ENCODE assay signal across 15 cellular contexts in genomic region chr4:140811429-140811828, GRCh38. TPM values are rescaled to one million over a fixed set of nuclear protein-coding genes. Genes with fewer than 3 reads are reported as not detected.
DNase-seq lines count a peak whose midpoint lies in the region; TF ChIP-seq lines count a peak whose summit lies in the region.
"Had no signal": no experiment of that assay in that cellular context is flagged by ENCODE, and none has a peak within 500 bp of the region (broad histone marks: within the 10 kb centered on the region; RNA-seq: fewer than 3 reads in every experiment).

No MANE protein-coding gene starts in this region.

- DNase-seq in NCI-H82 (lab: John Stamatoyannopoulos, UW) (peak; percentile 92), glutamatergic neuron (peak; percentile 61), brain microvascular endothelial cell (no peak), HCEC 1CT (no peak), pons (ENCODE audit: low spot score) (no peak), GM10266 (ENCODE audit: extremely low spot score) (no peak)
- DNase-seq: KG1, NCI-H1436, NCI-H2081, NCI-H2227 treated with DMSO at 0.1 percent for 48 hours, NCI-H526 had no signal

- no peak overlapping the region for H3K4me3 ChIP-seq in BLaER1 treated with 17β-estradiol and CSF1 and Interleukin-3, amounts not matched to agents 10 nM and 100 nM
- no peak overlapping the region for H3K4me3 ChIP-seq in brain microvascular endothelial cell (ENCODE audit: low read depth, low read length)
- H3K4me3 ChIP-seq: A549 had no signal

- H3K36me3 ChIP-seq in BLaER1 treated with 17β-estradiol and CSF1 and Interleukin-3, amounts not matched to agents 10 nM and 100 nM: no peaks in the 10 kb centered on the region
- no peaks in the 10 kb centered on the region for H3K36me3 ChIP-seq in brain microvascular endothelial cell (replicated peaks)

- peak overlapping the region; percentile 11 to 70 (median 38); a peak in 18 of 22 replicates for H3K4me2 ChIP-seq in BLaER1 treated with 17β-estradiol and CSF1 and Interleukin-3, amounts not matched to agents 10 nM and 100 nM
- H3K4me2 ChIP-seq: A549 had no signal

- H3K27ac ChIP-seq in BLaER1 treated with 17β-estradiol and CSF1 and Interleukin-3, amounts not matched to agents 10 nM and 100 nM: peak overlapping the region in 2 of 11 experiments; percentile 5 to 27; a peak in 3 of 22 replicates
- H3K27ac ChIP-seq in brain microvascular endothelial cell: no peak overlapping the region
- H3K27ac ChIP-seq: A549 had no signal

- TF ChIP-seq CTCF in glutamatergic neuron (IDR thresholded peaks at IDR 0.05; ENCODE audit: partially characterized antibody, unreplicated experiment): no peak
- TF ChIP-seq CTCF in brain microvascular endothelial cell (IDR thresholded peaks at IDR 0.05; ENCODE audit: low read depth, low read length, missing control alignments): no peak
- TF ChIP-seq CTCF in GM10266 (IDR thresholded peaks at IDR 0.05; ENCODE audit: control insufficient read depth, insufficient read depth, low read depth, missing control alignments): no peak

- H3K27me3 Mint-ChIP-seq in IgD-negative memory B cell (no peaks in the 10 kb centered on the region), glutamatergic neuron (ENCODE audit: unreplicated experiment) (peaks cover 9% of the 10 kb centered on the region)

- H3K9ac ChIP-seq in BLaER1 treated with 17β-estradiol and CSF1 and Interleukin-3, amounts not matched to agents 10 nM and 100 nM: no peak overlapping the region

- H3K9me3 Mint-ChIP-seq in IgD-negative memory B cell (peaks cover 0 to 4% (median 2%) of the 10 kb centered on the region in 3 donors), glutamatergic neuron (ENCODE audit: unreplicated experiment) (peaks cover 7% of the 10 kb centered on the region)
- H3K9me3 Mint-ChIP-seq: CD14-positive monocyte had no signal

- peaks cover 52 to 58% (median 55%) of the 10 kb centered on the region in 3 donors for H3K4me1 Mint-ChIP-seq in IgD-negative memory B cell
- H3K4me1 Mint-ChIP-seq in glutamatergic neuron (ENCODE audit: low read depth, unreplicated experiment): peaks cover 19% of the 10 kb centered on the region

- peak overlapping the region in 2 of 3 donors; percentile 70 to 93 for H3K27ac Mint-ChIP-seq in IgD-negative memory B cell
- peak overlapping the region; percentile 83 for H3K27ac Mint-ChIP-seq in glutamatergic neuron (ENCODE audit: unreplicated experiment)
- H3K27ac Mint-ChIP-seq: CD14-positive monocyte had no signal

- H3K36me3 Mint-ChIP-seq in IgD-negative memory B cell (peaks cover 3% of the 10 kb centered on the region), glutamatergic neuron (ENCODE audit: unreplicated experiment) (no peaks in the 10 kb centered on the region)
- H3K36me3 Mint-ChIP-seq: CD14-positive monocyte had no signal

- no peaks in the 10 kb centered on the region for H3K9me3 ChIP-seq in BLaER1 treated with 17β-estradiol and CSF1 and Interleukin-3, amounts not matched to agents 10 nM and 100 nM (replicated peaks in 1 of 11)
- H3K9me3 ChIP-seq: A549 had no signal

- in situ Hi-C loops in brain microvascular endothelial cell (cut with HindIII; ENCODE audit: low pct_ligation_motif_present, low sequenced_read_pairs): no loop called here

- no peaks in the 10 kb centered on the region for H3K27me3 ChIP-seq in BLaER1 treated with 17β-estradiol and CSF1 and Interleukin-3, amounts not matched to agents 10 nM and 100 nM
- peaks cover 5% of the 10 kb centered on the region for H3K27me3 ChIP-seq in brain microvascular endothelial cell (replicated peaks)

- H4K20me1 ChIP-seq in BLaER1 treated with 17β-estradiol and CSF1 and Interleukin-3, amounts not matched to agents 10 nM and 100 nM: no peaks in the 10 kb centered on the region

- peaks cover 45 to 54% (median 51%) of the 10 kb centered on the region in 10 experiments for H3K4me1 ChIP-seq in BLaER1 treated with 17β-estradiol and CSF1 and Interleukin-3, amounts not matched to agents 10 nM and 100 nM
- H3K4me1 ChIP-seq: A549 had no signal

- H3K4me3 Mint-ChIP-seq in IgD-negative memory B cell (peak overlapping the region in 3 of 4 donors; percentile 37 to 58 (median 54)), glutamatergic neuron (ENCODE audit: unreplicated experiment) (peak overlapping the region; percentile 13)
- H3K4me3 Mint-ChIP-seq: CD14-positive monocyte had no signal

RNA-seq across cellular contexts. Expression of gene TBC1D9, which starts 55.2 kb away (rescaled TPM):
- polyA plus RNA-seq in IgD-negative memory B cell: 59.4 TPM
- 47.8 TPM for total RNA-seq in glutamatergic neuron (ENCODE audit: unreplicated experiment)

Comparison
In these comparisons a context has a peak if more than half of its experiments do, and no peak if none do; other contexts are left out.
1. DNase-seq: peak in NCI-H82 (single experiment) and glutamatergic neuron (single experiment); none in brain microvascular endothelial cell (single experiment), HCEC 1CT (single experiment), pons (single experiment) and GM10266 (single experiment).